ENCODE assay signal across 1 cellular context in the genomic region with DNA sequence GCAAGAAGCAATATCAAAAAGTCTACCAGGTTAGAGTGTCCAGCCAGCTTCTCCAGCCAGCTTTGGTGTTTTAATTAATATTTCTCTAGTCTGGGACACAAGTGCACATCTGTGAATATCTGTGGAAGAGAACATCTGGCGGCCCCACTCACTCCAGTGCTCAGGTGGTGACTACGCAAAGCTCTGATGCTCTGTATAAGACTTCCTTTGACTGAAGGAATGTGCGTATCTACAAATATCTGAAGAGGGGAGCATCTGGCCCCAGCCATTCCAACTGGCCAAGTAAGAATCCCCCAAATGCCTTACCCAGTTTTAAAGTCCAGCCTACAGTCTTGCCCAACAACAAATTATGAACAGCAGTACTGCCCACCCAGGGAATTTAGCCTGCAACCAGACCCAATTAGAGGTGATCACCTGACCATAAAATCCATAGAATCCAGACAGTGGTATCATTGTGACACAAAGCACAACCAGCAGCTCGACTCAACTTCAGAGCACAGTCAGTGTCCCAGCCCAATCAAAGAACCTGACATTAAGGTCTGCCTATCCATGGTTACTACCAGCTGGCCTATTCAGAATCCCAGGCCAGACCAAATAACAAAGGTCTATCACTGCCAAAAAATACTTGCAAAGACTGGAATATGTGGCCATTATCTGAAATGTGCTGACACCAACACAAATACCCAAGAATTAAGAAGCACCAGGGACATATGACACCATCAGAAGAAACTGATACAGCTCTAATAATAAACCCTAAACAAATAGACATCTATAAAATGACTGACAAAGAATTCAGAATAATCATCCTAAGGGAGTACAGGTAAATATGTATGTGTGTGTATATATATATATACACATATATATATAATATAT.
TF ChIP-seq lines count a peak whose summit lies in the region.

No MANE protein-coding gene starts in this region.

TF ChIP-seq in K562, 482 proteins besides CTCF, POLR2A, EP300 and RAD21 (continued from another document):
- TF ChIP-seq, protein P1, sequence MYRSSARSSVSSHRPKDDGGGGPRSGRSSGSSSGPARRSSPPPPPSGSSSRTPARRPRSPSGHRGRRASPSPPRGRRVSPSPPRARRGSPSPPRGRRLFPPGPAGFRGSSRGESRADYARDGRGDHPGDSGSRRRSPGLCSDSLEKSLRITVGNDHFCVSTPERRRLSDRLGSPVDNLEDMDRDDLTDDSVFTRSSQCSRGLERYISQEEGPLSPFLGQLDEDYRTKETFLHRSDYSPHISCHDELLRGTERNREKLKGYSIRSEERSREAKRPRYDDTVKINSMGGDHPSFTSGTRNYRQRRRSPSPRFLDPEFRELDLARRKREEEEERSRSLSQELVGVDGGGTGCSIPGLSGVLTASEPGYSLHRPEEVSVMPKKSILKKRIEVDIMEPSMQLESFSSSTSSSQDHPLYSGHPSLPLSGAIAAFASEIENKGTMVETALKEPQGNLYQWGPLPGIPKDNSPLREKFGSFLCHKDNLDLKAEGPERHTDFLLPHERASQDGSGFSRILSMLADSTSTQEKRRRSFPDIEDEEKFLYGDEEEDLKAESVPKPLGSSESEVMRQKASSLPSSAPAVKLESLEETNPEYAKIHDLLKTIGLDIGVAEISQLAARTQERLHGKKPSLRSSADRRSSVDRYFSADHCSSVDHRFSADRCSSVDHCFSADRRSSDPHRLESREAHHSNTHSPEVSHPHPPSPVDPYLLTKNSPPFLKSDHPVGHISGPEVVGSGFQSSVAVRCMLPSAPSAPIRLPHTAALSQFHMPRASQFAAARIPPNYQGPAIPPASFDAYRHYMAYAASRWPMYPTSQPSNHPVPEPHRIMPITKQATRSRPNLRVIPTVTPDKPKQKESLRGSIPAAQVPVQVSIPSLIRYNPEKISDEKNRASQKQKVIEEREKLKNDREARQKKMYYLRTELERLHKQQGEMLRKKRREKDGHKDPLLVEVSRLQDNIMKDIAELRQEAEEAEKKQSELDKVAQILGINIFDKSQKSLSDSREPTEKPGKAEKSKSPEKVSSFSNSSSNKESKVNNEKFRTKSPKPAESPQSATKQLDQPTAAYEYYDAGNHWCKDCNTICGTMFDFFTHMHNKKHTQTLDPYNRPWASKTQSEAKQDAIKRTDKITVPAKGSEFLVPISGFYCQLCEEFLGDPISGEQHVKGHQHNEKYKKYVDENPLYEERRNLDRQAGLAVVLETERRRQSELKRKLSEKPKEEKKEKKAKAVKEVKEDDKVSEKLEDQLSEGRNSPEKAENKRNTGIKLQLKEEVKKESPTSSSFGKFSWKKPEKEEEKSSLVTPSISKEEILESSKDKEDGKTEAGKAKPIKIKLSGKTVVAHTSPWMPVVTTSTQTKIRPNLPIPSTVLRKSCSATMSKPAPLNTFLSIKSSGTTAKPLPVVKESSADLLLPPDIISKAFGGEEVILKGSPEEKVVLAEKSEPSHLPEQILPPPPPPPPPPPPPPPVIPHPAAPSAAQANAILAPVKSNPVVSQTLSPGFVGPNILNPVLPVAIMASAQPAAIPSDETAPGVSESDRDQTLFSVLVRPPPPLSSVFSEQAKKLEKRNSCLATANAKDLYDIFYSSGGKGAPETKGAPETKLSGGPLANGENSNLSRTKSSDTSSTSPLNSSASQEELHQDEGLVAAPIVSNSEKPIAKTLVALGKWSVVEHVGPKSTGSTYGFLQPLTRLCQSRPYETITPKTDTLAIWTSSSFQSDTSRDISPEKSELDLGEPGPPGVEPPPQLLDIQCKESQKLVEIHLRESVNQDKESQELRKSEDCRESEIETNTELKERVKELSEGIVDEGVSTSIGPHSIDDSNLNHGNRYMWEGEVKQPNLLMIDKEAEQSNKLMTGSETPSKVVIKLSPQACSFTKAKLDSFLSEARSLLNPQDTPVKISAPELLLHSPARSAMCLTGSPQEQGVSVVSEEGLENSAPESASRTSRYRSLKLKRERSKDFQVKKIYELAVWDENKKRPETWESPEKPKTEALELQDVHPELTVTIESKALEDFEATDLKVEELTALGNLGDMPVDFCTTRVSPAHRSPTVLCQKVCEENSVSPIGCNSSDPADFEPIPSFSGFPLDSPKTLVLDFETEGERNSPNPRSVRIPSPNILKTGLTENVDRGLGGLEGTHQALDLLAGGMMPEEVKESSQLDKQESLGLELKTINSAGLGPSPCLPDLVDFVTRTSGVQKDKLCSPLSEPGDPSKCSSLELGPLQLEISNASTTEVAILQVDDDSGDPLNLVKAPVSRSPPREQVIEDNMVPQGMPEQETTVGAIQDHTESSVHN (IDR thresholded peaks at IDR 0.05; ENCODE audit: borderline replicate concordance in 1 of 2, low read depth in 1 of 2) = no peak
TF ChIP-seq in K562: peak in this region for 2.
